In the genomic region with DNA sequence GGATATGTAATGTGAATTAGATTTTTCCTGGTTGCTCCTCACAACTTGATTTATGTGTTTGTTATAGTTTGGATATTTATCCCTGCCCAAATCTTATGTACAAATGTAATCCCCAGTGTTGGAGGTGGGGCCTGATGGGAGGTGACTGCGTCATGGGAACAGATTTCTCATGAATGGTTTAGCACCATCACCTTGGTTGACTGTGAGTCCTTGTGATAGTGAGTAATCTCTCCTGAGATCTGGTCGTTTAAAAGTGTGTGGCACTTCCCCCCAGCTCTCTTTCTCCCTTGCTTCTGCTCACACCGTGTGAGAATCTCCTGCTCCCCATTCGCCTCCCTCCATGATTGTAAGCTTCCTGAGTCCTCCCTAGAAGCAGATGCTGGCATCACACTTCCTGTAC, we compare ENCODE assay signal across 13 cellular contexts. TPM values are rescaled to one million over a fixed set of nuclear protein-coding genes. Genes with fewer than 3 reads are reported as not detected.
DNase-seq lines count a peak whose midpoint lies in the region; ATAC-seq, FAIRE-seq and TF ChIP-seq lines count a peak whose summit lies in the region.
"Had no signal": no experiment of that assay in that cellular context is flagged by ENCODE, and none has a peak within 500 bp of the region (broad histone marks: within the 10 kb centered on the region; RNA-seq: fewer than 3 reads in every experiment).

No MANE protein-coding gene starts in this region.

- ATAC-seq in naive thymus-derived CD8-positive, alpha-beta T cell, result no peak
- ATAC-seq: body of pancreas had no signal

- peak overlapping the region; percentile 48 to 93 (median 78) for H3K4me3 Mint-ChIP-seq in naive thymus-derived CD8-positive, alpha-beta T cell

- no peak overlapping the region for H2AFZ ChIP-seq in mammary epithelial cell (ENCODE audit: low read depth, low read length)

- H3K36me3 ChIP-seq in mammary epithelial cell (ENCODE audit: insufficient read depth, low read length), result no peaks in the 10 kb centered on the region
- no peaks in the 10 kb centered on the region for H3K36me3 ChIP-seq in vagina
- no peaks in the 10 kb centered on the region for H3K36me3 ChIP-seq in testis (ENCODE audit: low read depth, missing control alignments)
- H3K36me3 ChIP-seq: BLaER1 had no signal

- no peaks in the 10 kb centered on the region for H3K27me3 ChIP-seq in mammary epithelial cell (ENCODE audit: insufficient read depth, low read length)
- H3K27me3 ChIP-seq in vagina, result no peaks in the 10 kb centered on the region
- no peaks in the 10 kb centered on the region for H3K27me3 ChIP-seq in testis
- H3K27me3 ChIP-seq: body of pancreas had no signal

- BruUV-seq in mammary epithelial cell (replicated peaks; lab: Mats Ljungman, UMichigan), result TSS peak; percentile 3

- H3K36me3 Mint-ChIP-seq in naive thymus-derived CD8-positive, alpha-beta T cell, result no peaks in the 10 kb centered on the region

- FAIRE-seq in RCC 7860 (lab: Jason Lieb, UNC), result no peak

- H3K9me3 ChIP-seq in mammary epithelial cell (replicated peaks; ENCODE audit: insufficient read depth, low read length) (no peaks in the 10 kb centered on the region), vagina (no peaks in the 10 kb centered on the region), testis (no peaks in the 10 kb centered on the region)
- H3K9me3 ChIP-seq: body of pancreas had no signal

- H3K4me3 ChIP-seq in mammary epithelial cell (replicated peaks in 1 of 3; ENCODE audit: insufficient read depth in 1 of 3, low read depth in 2 of 3, low read length in 3 of 3) (no peak overlapping the region), vagina (no peak overlapping the region), testis (no peak overlapping the region)
- H3K4me3 ChIP-seq: BLaER1, body of pancreas had no signal

- CTCF ChIA-PET in mammary epithelial cell (lab: Charles Lee; ENCODE audit: low non-redundant PET), result no interaction called here

- peaks cover 0 to 4% (median 0%) of the 10 kb centered on the region in 5 donors for H3K27me3 Mint-ChIP-seq in naive thymus-derived CD8-positive, alpha-beta T cell

- H3K4me2 ChIP-seq in mammary epithelial cell (ENCODE audit: insufficient read depth, low read depth, low read length), result peak overlapping the region; percentile 78
- H3K4me2 ChIP-seq: BLaER1 had no signal

- H3K79me2 ChIP-seq in mammary epithelial cell (ENCODE audit: insufficient read depth, low read length), result peaks cover 45% of the 10 kb centered on the region

- no peak for TF ChIP-seq POLR2A in vagina (IDR thresholded peaks at IDR 0.05)
- no peak for TF ChIP-seq POLR2A in testis (IDR thresholded peaks at IDR 0.05)

- dilution Hi-C loops in mammary epithelial cell (cut with HindIII; ENCODE audit: low sequenced_read_pairs), result no loop called here

- H3K27ac Mint-ChIP-seq in naive thymus-derived CD8-positive, alpha-beta T cell, result peak overlapping the region in 2 of 10 donors; percentile 63 to 94

- TF ChIP-seq CTCF in mammary epithelial cell (conservative IDR thresholded peaks at IDR 0.05 in 1 of 2, IDR thresholded peaks at IDR 0.05 in 1 of 2; ENCODE audit: extremely low read depth in 1 of 2, insufficient read depth in 1 of 2, low read depth in 1 of 2, low read length in 2 of 2) (no peak), vagina (IDR thresholded peaks at IDR 0.05) (no peak), testis (IDR thresholded peaks at IDR 0.05) (no peak)

- in situ Hi-C loops in mammary epithelial cell (cut with MboI; ENCODE audit: low sequenced_read_pairs in 2 of 2), result no loop called here

- H3K9me3 Mint-ChIP-seq in naive thymus-derived CD8-positive, alpha-beta T cell, result no peaks in the 10 kb centered on the region

- POLR2A ChIA-PET in naive thymus-derived CD8-positive, alpha-beta T cell (lab: Charles Lee), result interaction anchor here (0.7 kb wide), 1 partner anchor 199 kb away, joined by 4 read pairs; no protein-coding TSS in a partner anchor

- H3K9ac ChIP-seq in mammary epithelial cell (ENCODE audit: insufficient read depth, low read length), result no peak overlapping the region
- H3K9ac ChIP-seq: BLaER1 had no signal

- peak; percentile 15 for DNase-seq in stimulated activated CD4-positive, alpha-beta T cell treated with anti-CD3 and anti-CD28 coated beads, Interleukin-4, amount 100 ng/mL, for 24 hours
- no peak for DNase-seq in stimulated activated CD4-positive, alpha-beta T cell treated with anti-CD3 and anti-CD28 coated beads, Interleukin-12 subunit alpha, Interleukin-12 subunit beta, amount 100 ng/mL, for 4 hours
- DNase-seq in mammary epithelial cell, result peak; percentile 10
- no peak for DNase-seq in naive thymus-derived CD8-positive, alpha-beta T cell
- DNase-seq in vagina (ENCODE audit: extremely low spot score in 2 of 2), result no peak
- DNase-seq in RCC 7860 (ENCODE audit: low spot score), result no peak
- DNase-seq in testis, result no peak
- no peak for DNase-seq in activated CD4-positive, CD25-positive, alpha-beta regulatory T cell treated with anti-CD3 and anti-CD28 coated beads, Interleukin-2, amount 50 U/mL, for 72 hours
- DNase-seq: body of pancreas, GDM1, Kasumi-1, NCI-H2171 had no signal

- 40% methylated on average over 3 of the region's 4 CpGs for WGBS in mammary epithelial cell (ENCODE audit: low coverage, missing lambda C conversion rate)
- WGBS in testis, 2 donors, result 49 to 62% methylated on average over 4 of the region's 4 CpGs

- no peaks in the 10 kb centered on the region for H4K20me1 ChIP-seq in mammary epithelial cell (ENCODE audit: insufficient read depth, low read length)

- intact Hi-C loops in mammary epithelial cell (cut with micrococcal nuclease) (loop anchor here (5.0 kb wide), 1 partner anchor 39 kb away; no protein-coding TSS in a partner anchor), vagina (cut with DNase I) (no loop called here), testis (cut with DNase I; ENCODE audit: low total_unique reads) (no loop called here)

- no peak overlapping the region for H3K27ac ChIP-seq in mammary epithelial cell (ENCODE audit: insufficient read depth, low read depth, low read length)
- peak overlapping the region; percentile 93 for H3K27ac ChIP-seq in vagina
- H3K27ac ChIP-seq in testis, result no peak overlapping the region
- H3K27ac ChIP-seq: BLaER1 had no signal

- H3K4me1 ChIP-seq in mammary epithelial cell (ENCODE audit: insufficient read depth, low read length), result no peaks in the 10 kb centered on the region
- peaks cover 7% of the 10 kb centered on the region for H3K4me1 ChIP-seq in vagina
- H3K4me1 ChIP-seq in testis, result no peaks in the 10 kb centered on the region
- H3K4me1 ChIP-seq: BLaER1, body of pancreas had no signal

- H3K4me1 Mint-ChIP-seq in naive thymus-derived CD8-positive, alpha-beta T cell, result peaks cover 16 to 55% (median 50%) of the 10 kb centered on the region in 4 donors

RNA-seq across cellular contexts. Expression of gene MID2, which starts 2.2 kb away (rescaled TPM):
- total RNA-seq in mammary epithelial cell (10 to 100 TPM; 22.1 to 52.2 TPM), vagina (25.5 TPM), testis (10 to 100 TPM; 11.3 to 15.2 TPM)
- polyA plus RNA-seq in mammary epithelial cell (8.8 TPM), testis (ENCODE audit: insufficient read depth, low read depth, low replicate concordance) (6.5 TPM)
- 86.2 TPM for polyA minus RNA-seq in mammary epithelial cell
- 10 to 100 TPM; 19.3 to 20.5 TPM for total RNA-seq in naive thymus-derived CD8-positive, alpha-beta T cell
- 10 to 100 TPM in 1 of 3 donors, 1 to 10 TPM in 2; 5.8 to 12.3 (median 7.1) TPM for polyA plus RNA-seq in naive thymus-derived CD8-positive, alpha-beta T cell

RNA-seq across cellular contexts. Expression of gene NCBP2L, which starts 50.3 kb away (rescaled TPM):
- total RNA-seq in mammary epithelial cell, result not detected
- polyA plus RNA-seq in mammary epithelial cell, result not detected
- not detected for polyA minus RNA-seq in mammary epithelial cell
- total RNA-seq in naive thymus-derived CD8-positive, alpha-beta T cell, result not detected
- polyA plus RNA-seq in naive thymus-derived CD8-positive, alpha-beta T cell, result under 1 TPM in 2 of 3 donors, not detected in 1; 0.17 to 0.21 TPM
- not detected for total RNA-seq in vagina
- total RNA-seq in testis, result not detected
- 4.5 TPM for polyA plus RNA-seq in testis (ENCODE audit: insufficient read depth, low read depth, low replicate concordance)
- total RNA-seq: body of pancreas had no signal

RNA-seq across cellular contexts. Expression of gene TSC22D3, which starts 52.3 kb away (rescaled TPM):
- total RNA-seq in mammary epithelial cell, result 10 to 100 TPM; 53.9 to 83.7 TPM
- polyA plus RNA-seq in mammary epithelial cell, result 50.7 TPM
- polyA minus RNA-seq in mammary epithelial cell, result 29.4 TPM
- 100 to 1,000 TPM; 196 to 214 TPM for total RNA-seq in naive thymus-derived CD8-positive, alpha-beta T cell
- 100 to 1,000 TPM; 437 to 997 (median 737) TPM for polyA plus RNA-seq in naive thymus-derived CD8-positive, alpha-beta T cell
- 780 TPM for total RNA-seq in vagina
- total RNA-seq in testis, result 100 to 1,000 TPM in 1 of 2 donors, 10 to 100 TPM in 1; 98.4 to 123 TPM
- polyA plus RNA-seq in testis (ENCODE audit: insufficient read depth, low read depth, low replicate concordance), result 65.5 TPM

Comparison
In these comparisons a context has a peak if more than half of its experiments do, and no peak if none do; other contexts are left out.
1. DNase-seq: peak in stimulated activated CD4-positive, alpha-beta T cell treated with anti-CD3 and anti-CD28 coated beads, Interleukin-4, amount 100 ng/mL, for 24 hours (single experiment) and mammary epithelial cell (single experiment); none in stimulated activated CD4-positive, alpha-beta T cell treated with anti-CD3 and anti-CD28 coated beads, Interleukin-12 subunit alpha, Interleukin-12 subunit beta, amount 100 ng/mL, for 4 hours (single experiment), naive thymus-derived CD8-positive, alpha-beta T cell (0 of 10), vagina (0 of 2), RCC 7860 (single experiment), testis (single experiment) and activated CD4-positive, CD25-positive, alpha-beta regulatory T cell treated with anti-CD3 and anti-CD28 coated beads, Interleukin-2, amount 50 U/mL, for 72 hours (single experiment).